1 cellular context compared by ENCODE assay signal in the genomic region with DNA sequence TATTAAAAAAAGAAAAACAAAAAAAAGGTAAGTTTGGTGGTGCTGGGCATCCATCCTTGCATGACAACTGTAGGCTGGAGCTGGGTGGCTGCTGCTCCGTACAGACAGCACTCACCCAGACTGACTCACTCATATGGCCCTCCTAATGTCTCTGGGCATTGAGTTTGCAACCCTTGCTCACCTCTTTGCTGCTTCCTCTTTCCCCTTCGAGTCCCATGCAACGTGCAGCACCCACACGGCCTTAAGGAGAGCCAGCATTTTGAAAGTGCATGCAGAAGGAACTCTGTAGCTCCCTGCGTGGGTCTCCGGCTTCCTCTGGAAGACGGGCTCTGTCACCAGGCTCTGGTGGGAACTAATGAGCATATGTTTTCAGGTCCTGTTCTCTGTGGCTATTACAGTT.
TF ChIP-seq lines count a peak whose summit lies in the region.

No MANE protein-coding gene starts in this region.

TF ChIP-seq in HepG2, 621 proteins besides CTCF, POLR2A, EP300 and RAD21 (continued from another document):
- TF ChIP-seq, protein P1, sequence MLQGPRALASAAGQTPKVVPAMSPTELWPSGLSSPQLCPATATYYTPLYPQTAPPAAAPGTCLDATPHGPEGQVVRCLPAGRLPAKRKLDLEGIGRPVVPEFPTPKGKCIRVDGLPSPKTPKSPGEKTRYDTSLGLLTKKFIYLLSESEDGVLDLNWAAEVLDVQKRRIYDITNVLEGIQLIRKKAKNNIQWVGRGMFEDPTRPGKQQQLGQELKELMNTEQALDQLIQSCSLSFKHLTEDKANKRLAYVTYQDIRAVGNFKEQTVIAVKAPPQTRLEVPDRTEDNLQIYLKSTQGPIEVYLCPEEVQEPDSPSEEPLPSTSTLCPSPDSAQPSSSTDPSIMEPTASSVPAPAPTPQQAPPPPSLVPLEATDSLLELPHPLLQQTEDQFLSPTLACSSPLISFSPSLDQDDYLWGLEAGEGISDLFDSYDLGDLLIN (CRISPR knock-in tag; IDR thresholded peaks at IDR 0.05; ENCODE audit: borderline replicate concordance) = no peak
- TF ChIP-seq ZNF235 (CRISPR knock-in tag; IDR thresholded peaks at IDR 0.05; ENCODE audit: borderline replicate concordance) = no peak
- TF ChIP-seq KDM6A (CRISPR knock-in tag; IDR thresholded peaks at IDR 0.05; ENCODE audit: low read depth) = no peak
- no peak for TF ChIP-seq RFXANK (CRISPR knock-in tag; IDR thresholded peaks at IDR 0.05)
- TF ChIP-seq MYC (CRISPR knock-in tag; IDR thresholded peaks at IDR 0.05; ENCODE audit: borderline replicate concordance) = no peak
- TF ChIP-seq GFI1 (CRISPR knock-in tag; IDR thresholded peaks at IDR 0.05; ENCODE audit: borderline replicate concordance) = no peak
- no peak for TF ChIP-seq PITX1 (CRISPR knock-in tag; IDR thresholded peaks at IDR 0.05)
- TF ChIP-seq, protein P2, sequence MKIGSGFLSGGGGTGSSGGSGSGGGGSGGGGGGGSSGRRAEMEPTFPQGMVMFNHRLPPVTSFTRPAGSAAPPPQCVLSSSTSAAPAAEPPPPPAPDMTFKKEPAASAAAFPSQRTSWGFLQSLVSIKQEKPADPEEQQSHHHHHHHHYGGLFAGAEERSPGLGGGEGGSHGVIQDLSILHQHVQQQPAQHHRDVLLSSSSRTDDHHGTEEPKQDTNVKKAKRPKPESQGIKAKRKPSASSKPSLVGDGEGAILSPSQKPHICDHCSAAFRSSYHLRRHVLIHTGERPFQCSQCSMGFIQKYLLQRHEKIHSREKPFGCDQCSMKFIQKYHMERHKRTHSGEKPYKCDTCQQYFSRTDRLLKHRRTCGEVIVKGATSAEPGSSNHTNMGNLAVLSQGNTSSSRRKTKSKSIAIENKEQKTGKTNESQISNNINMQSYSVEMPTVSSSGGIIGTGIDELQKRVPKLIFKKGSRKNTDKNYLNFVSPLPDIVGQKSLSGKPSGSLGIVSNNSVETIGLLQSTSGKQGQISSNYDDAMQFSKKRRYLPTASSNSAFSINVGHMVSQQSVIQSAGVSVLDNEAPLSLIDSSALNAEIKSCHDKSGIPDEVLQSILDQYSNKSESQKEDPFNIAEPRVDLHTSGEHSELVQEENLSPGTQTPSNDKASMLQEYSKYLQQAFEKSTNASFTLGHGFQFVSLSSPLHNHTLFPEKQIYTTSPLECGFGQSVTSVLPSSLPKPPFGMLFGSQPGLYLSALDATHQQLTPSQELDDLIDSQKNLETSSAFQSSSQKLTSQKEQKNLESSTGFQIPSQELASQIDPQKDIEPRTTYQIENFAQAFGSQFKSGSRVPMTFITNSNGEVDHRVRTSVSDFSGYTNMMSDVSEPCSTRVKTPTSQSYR (CRISPR knock-in tag; IDR thresholded peaks at IDR 0.05; ENCODE audit: borderline replicate concordance) = no peak
- no peak for TF ChIP-seq THYN1 (CRISPR knock-in tag; IDR thresholded peaks at IDR 0.05; ENCODE audit: borderline replicate concordance, low read depth)
- TF ChIP-seq KDM2A (CRISPR knock-in tag; IDR thresholded peaks at IDR 0.05; ENCODE audit: borderline replicate concordance, low read depth) = no peak
- no peak for TF ChIP-seq SALL1 (CRISPR knock-in tag; IDR thresholded peaks at IDR 0.05)
TF ChIP-seq in HepG2: peak in this region for 0.
